Comparison of ENCODE assay signal across 1 cellular context in genomic region chr2:86243272-86243671, GRCh38.
TF ChIP-seq lines count a peak whose summit lies in the region.

No MANE protein-coding gene starts in this region.

TF ChIP-seq in H1, 55 proteins besides CTCF, POLR2A, EP300 and RAD21:
- TF ChIP-seq BRCA1 (IDR thresholded peaks at IDR 0.05; ENCODE audit: low read depth, low read length) (no peak), NANOG (IDR thresholded peaks at IDR 0.05; ENCODE audit: insufficient read depth, low read depth, low read length, poor library complexity, severe bottlenecking) (no peak), RBBP5 (IDR thresholded peaks at IDR 0.05; ENCODE audit: borderline replicate concordance, low read depth, low read length) (no peak), BACH1 (IDR thresholded peaks at IDR 0.05; ENCODE audit: low read length) (no peak), ASH2L (IDR thresholded peaks at IDR 0.05; ENCODE audit: low read length) (no peak), KDM4A (IDR thresholded peaks at IDR 0.05; ENCODE audit: low read depth, low read length, severe bottlenecking) (no peak), ATF2 (IDR thresholded peaks at IDR 0.05; ENCODE audit: low read length) (no peak), E2F6 (IDR thresholded peaks at IDR 0.05) (no peak), BCL11A (IDR thresholded peaks at IDR 0.05; ENCODE audit: low read depth in 2 of 2, low read length in 2 of 2) (no peak)
